ENCODE assay signal across 9 cellular contexts in genomic region chr1:3727042-3727824, GRCh38. TPM values are rescaled to one million over a fixed set of nuclear protein-coding genes. Genes with fewer than 3 reads are reported as not detected.
DNase-seq lines count a peak whose midpoint lies in the region; ATAC-seq and TF ChIP-seq lines count a peak whose summit lies in the region.
"Had no signal": no experiment of that assay in that cellular context is flagged by ENCODE, and none has a peak within 500 bp of the region (broad histone marks: within the 10 kb centered on the region; RNA-seq: fewer than 3 reads in every experiment).

No MANE protein-coding gene starts in this region.

- no peak overlapping the region for H3K23ac ChIP-seq in mesenchymal stem cell (ENCODE audit: low read length in 2 of 2)

- in situ Hi-C loops in astrocyte of the spinal cord (cut with HindIII; ENCODE audit: low sequenced_read_pairs) (no loop called here), ACHN (cut with HindIII; ENCODE audit: low pct_ligation_motif_present, low pct_unique_long_range_greater_than_20kb, low sequenced_read_pairs) (no loop called here)

- no peaks in the 10 kb centered on the region for H3K79me1 ChIP-seq in mesenchymal stem cell (replicated peaks; ENCODE audit: low read length, poor library complexity, severe bottlenecking)

- no peak overlapping the region for H2BK120ac ChIP-seq in mesenchymal stem cell (ENCODE audit: low read depth, low read length)

- H3K4me1 ChIP-seq in mesenchymal stem cell (ENCODE audit: control insufficient read depth, insufficient read depth, low read depth, low read length), result peaks cover 2% of the 10 kb centered on the region

- H2BK12ac ChIP-seq in mesenchymal stem cell (ENCODE audit: low read length in 2 of 2), result no peak overlapping the region

- no peak overlapping the region for H2AFZ ChIP-seq in mesenchymal stem cell (ENCODE audit: low read depth, low read length)

- no peak overlapping the region for H3K9ac ChIP-seq in mesenchymal stem cell (ENCODE audit: low read length)

- no peak overlapping the region for H4K8ac ChIP-seq in mesenchymal stem cell (ENCODE audit: low read length)

- H2BK5ac ChIP-seq in mesenchymal stem cell (ENCODE audit: low read depth, low read length, poor library complexity, severe bottlenecking), result no peak overlapping the region

- 62% methylated on average over 36 of the region's 37 CpGs for WGBS in mesenchymal stem cell

- H2AK5ac ChIP-seq in mesenchymal stem cell (ENCODE audit: low read length, severe bottlenecking), result no peak overlapping the region

- ATAC-seq in HG02642 (IDR thresholded peaks at IDR 0.05; ENCODE audit: poor library complexity, unreplicated experiment) (no peak), GM19395 (IDR thresholded peaks at IDR 0.05; ENCODE audit: unreplicated experiment) (no peak), esophagus mucosa (no peak)

- H2BK15ac ChIP-seq in mesenchymal stem cell (ENCODE audit: low read depth, poor library complexity, severe bottlenecking), result no peak overlapping the region

- no peaks in the 10 kb centered on the region for H3K36me3 ChIP-seq in mesenchymal stem cell (ENCODE audit: control insufficient read depth in 1 of 2, insufficient read depth in 2 of 2, low read depth in 1 of 2, low read length in 2 of 2)

- H3K9me3 ChIP-seq in mesenchymal stem cell (ENCODE audit: control insufficient read depth, low read length), result no peaks in the 10 kb centered on the region
- H3K9me3 ChIP-seq: suprapubic skin had no signal

- H3K4me2 ChIP-seq in mesenchymal stem cell (ENCODE audit: low read length, poor library complexity, severe bottlenecking), result no peak overlapping the region

- no peak overlapping the region for H3K18ac ChIP-seq in mesenchymal stem cell (ENCODE audit: low read depth in 1 of 2, low read length in 2 of 2)

- no peak overlapping the region for H3K4ac ChIP-seq in mesenchymal stem cell (ENCODE audit: low read depth in 1 of 2, low read length in 2 of 2)

- H3K27ac ChIP-seq in mesenchymal stem cell (ENCODE audit: low read length, poor library complexity, severe bottlenecking), result no peak overlapping the region
- H3K27ac ChIP-seq: suprapubic skin had no signal

- H3K27me3 ChIP-seq in mesenchymal stem cell (ENCODE audit: control insufficient read depth in 1 of 2, insufficient read depth in 1 of 2, low read length in 2 of 2), result peaks cover 27 to 51% of the 10 kb centered on the region in 2 experiments

- no peak overlapping the region for H4K91ac ChIP-seq in mesenchymal stem cell (ENCODE audit: low read length)

- no peak overlapping the region for H3K14ac ChIP-seq in mesenchymal stem cell (ENCODE audit: low read length in 2 of 2)

- H3K4me3 ChIP-seq in astrocyte of the spinal cord (ENCODE audit: low read depth, low read length) (no peak overlapping the region), mesenchymal stem cell (ENCODE audit: insufficient read depth in 1 of 2, low read depth in 1 of 2, low read length in 2 of 2) (no peak overlapping the region)
- H3K4me3 ChIP-seq: suprapubic skin had no signal

- DNase-seq in COLO668 (lab: John Stamatoyannopoulos, UW; ENCODE audit: unreplicated experiment) (peak; percentile 34), HuH-7.5 (ENCODE audit: low spot score) (peak; percentile 91), astrocyte of the spinal cord (ENCODE audit: low read depth, low spot score) (no peak), mesenchymal stem cell (peak; percentile 8), ACHN (no peak)

- peak; percentile 64 for TF ChIP-seq CTCF in astrocyte of the spinal cord (IDR thresholded peaks at IDR 0.05; ENCODE audit: low read depth, low read length)

RNA-seq across cellular contexts. Expression of gene CCDC27, which starts 25.0 kb away (rescaled TPM):
- not detected for polyA plus RNA-seq in mesenchymal stem cell (2013, experiment 1 of 2)
- polyA plus RNA-seq in mesenchymal stem cell (2013, experiment 2 of 2), result not detected
- not detected for total RNA-seq in esophagus mucosa
- total RNA-seq: suprapubic skin had no signal

RNA-seq across cellular contexts. Expression of gene SMIM1, which starts 45.3 kb away (rescaled TPM):
- 13.1 TPM for polyA plus RNA-seq in mesenchymal stem cell (2013, experiment 1 of 2)
- 13.9 TPM for polyA plus RNA-seq in mesenchymal stem cell (2013, experiment 2 of 2)
- 1.5 TPM for total RNA-seq in esophagus mucosa

Comparison
In these comparisons a context has a peak if more than half of its experiments do, and no peak if none do; other contexts are left out.
1. DNase-seq: peak in COLO668 (single experiment), HuH-7.5 (single experiment) and mesenchymal stem cell (single experiment); none in astrocyte of the spinal cord (single experiment) and ACHN (single experiment).